ENCODE assay signal across 23 cellular contexts in the genomic region with DNA sequence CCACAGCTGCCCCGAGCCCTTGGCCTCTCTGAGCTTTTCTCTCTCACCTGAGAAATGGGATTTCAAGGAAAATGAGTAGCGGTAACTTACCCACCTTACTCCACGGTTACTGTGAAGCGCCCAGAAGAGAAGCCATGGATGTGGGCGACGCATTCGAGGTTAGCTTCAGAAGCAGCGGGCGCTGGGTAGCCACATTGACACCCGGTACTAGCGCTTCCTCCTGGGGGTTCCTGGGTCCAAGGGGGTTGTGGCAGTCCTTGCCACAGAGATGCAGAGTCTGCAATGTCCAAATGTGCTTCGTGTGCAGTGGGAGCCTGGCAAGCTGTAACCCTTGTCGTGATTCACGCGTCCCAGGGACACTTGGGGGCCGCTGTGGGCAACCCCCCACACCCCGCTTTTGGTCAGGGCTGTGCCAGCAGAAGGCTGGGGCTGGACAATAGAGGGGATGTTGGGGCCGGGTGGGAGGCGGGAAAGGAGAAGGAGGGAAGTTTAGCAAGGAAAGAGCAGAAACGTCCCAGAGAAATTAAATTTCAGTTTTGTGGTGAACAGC. TPM values are rescaled to one million over a fixed set of nuclear protein-coding genes. Genes with fewer than 3 reads are reported as not detected.
DNase-seq lines count a peak whose midpoint lies in the region; ATAC-seq and TF ChIP-seq lines count a peak whose summit lies in the region.
"Had no signal": no experiment of that assay in that cellular context is flagged by ENCODE, and none has a peak within 500 bp of the region (broad histone marks: within the 10 kb centered on the region; RNA-seq: fewer than 3 reads in every experiment).

No MANE protein-coding gene starts in this region.

- no peak for DNase-seq in activated CD4-positive, alpha-beta T cell treated with anti-CD3 and anti-CD28 coated beads for 36 hours
- DNase-seq in activated CD4-positive, alpha-beta T cell treated with anti-CD3 and anti-CD28 coated beads for 4 hours: no peak
- DNase-seq in activated T-helper 1 cell treated with anti-CD3 and anti-CD28 coated beads, Interleukin-12 subunit alpha, Interleukin-12 subunit beta, Interleukin-2, Interleukin-4 antibody, amounts not matched to agents 30 ng/mL and 10 ng/mL and 1 ng/mL, durations not matched to agents 14 hours and 24 hours and 36 hours (ENCODE audit: low spot score): no peak
- peak; percentile 44 for DNase-seq in osteoblast (ENCODE audit: insufficient read length, low spot score, missing footprints)
- no peak for DNase-seq in lower leg skin (ENCODE audit: low spot score in 2 of 2)
- no peak for DNase-seq in CD4-positive, alpha-beta memory T cell
- DNase-seq: 8988T, C1 segment of cervical spinal cord, DMS53, GDM1, GOT3, NCI-H1417, NCI-H1694 treated with DMSO at 0.1 percent for 48 hours, NCI-H2081 treated with DMSO at 0.1 percent for 48 hours, NCI-H2171 treated with DMSO at 0.1 percent for 48 hours, NCI-H524 treated with DMSO at 0.1 percent for 48 hours, NCI-H82 had no signal

- H3K27ac Mint-ChIP-seq in activated CD4-positive, alpha-beta T cell treated with anti-CD3 and anti-CD28 coated beads for 36 hours: peak overlapping the region; percentile 24
- H3K27ac Mint-ChIP-seq in activated T-helper 1 cell treated with anti-CD3 and anti-CD28 coated beads, Interleukin-12 subunit alpha, Interleukin-12 subunit beta, Interleukin-2, Interleukin-4 antibody, amounts not matched to agents 30 ng/mL and 10 ng/mL and 1 ng/mL, durations not matched to agents 14 hours and 24 hours and 36 hours: peak overlapping the region; percentile 82
- no peak overlapping the region for H3K27ac Mint-ChIP-seq in CD4-positive, alpha-beta memory T cell

- H4K20me1 ChIP-seq in BLaER1 treated with 17β-estradiol and CSF1 and Interleukin-3, amounts not matched to agents 10 nM and 100 nM: no peaks in the 10 kb centered on the region
- H4K20me1 ChIP-seq in osteoblast (ENCODE audit: insufficient read depth, low read length): no peaks in the 10 kb centered on the region

- WGBS in lower leg skin, 2 donors: 89 to 92% methylated on average over 20 of the region's 20 CpGs

- CTCF ChIA-PET in activated CD4-positive, alpha-beta T cell treated with anti-CD3 and anti-CD28 coated beads for 36 hours (lab: Charles Lee): interaction anchor here (0.6 to 1.9 kb wide), 10 partner anchors 9 to 171 kb away, joined by 3 to 8 read pairs (median 4); partner anchors contain the start of gene FURIN
- CTCF ChIA-PET in CD4-positive, alpha-beta memory T cell (lab: Charles Lee; ENCODE audit: partially characterized antibody): interaction anchor here (0.8 kb wide), 1 partner anchor 13 kb away, joined by 4 read pairs; no protein-coding TSS in a partner anchor

- H2AFZ ChIP-seq in osteoblast (ENCODE audit: low read length): no peak overlapping the region

- no peak for TF ChIP-seq POLR2A in lower leg skin (IDR thresholded peaks at IDR 0.05)

- peak overlapping the region in 8 of 11 experiments; percentile 2 to 97 (median 16); a peak in 9 of 22 replicates for H3K4me2 ChIP-seq in BLaER1 treated with 17β-estradiol and CSF1 and Interleukin-3, amounts not matched to agents 10 nM and 100 nM
- H3K4me2 ChIP-seq in osteoblast (ENCODE audit: insufficient read depth, low read length): no peak overlapping the region

- H3K9me3 ChIP-seq in BLaER1 treated with 17β-estradiol and CSF1 and Interleukin-3, amounts not matched to agents 10 nM and 100 nM (replicated peaks in 1 of 11): peaks cover 0 to 13% (median 7%) of the 10 kb centered on the region in 11 experiments; a peak in 8 of 22 replicates
- H3K9me3 ChIP-seq in osteoblast (ENCODE audit: low read depth, low read length): no peaks in the 10 kb centered on the region
- no peaks in the 10 kb centered on the region for H3K9me3 ChIP-seq in CD4-positive, alpha-beta memory T cell (ENCODE audit: control insufficient read depth in 1 of 2, low read length in 2 of 2)

- H3K36me3 Mint-ChIP-seq in activated CD4-positive, alpha-beta T cell treated with anti-CD3 and anti-CD28 coated beads for 36 hours (ENCODE audit: low read depth): peaks cover 12% of the 10 kb centered on the region
- H3K36me3 Mint-ChIP-seq in activated T-helper 1 cell treated with anti-CD3 and anti-CD28 coated beads, Interleukin-12 subunit alpha, Interleukin-12 subunit beta, Interleukin-2, Interleukin-4 antibody, amounts not matched to agents 30 ng/mL and 10 ng/mL and 1 ng/mL, durations not matched to agents 14 hours and 24 hours and 36 hours (ENCODE audit: low read depth): peaks cover 36% of the 10 kb centered on the region
- no peaks in the 10 kb centered on the region for H3K36me3 Mint-ChIP-seq in CD4-positive, alpha-beta memory T cell
- H3K36me3 Mint-ChIP-seq: IgD-negative memory B cell had no signal

- peaks cover 41 to 81% (median 62%) of the 10 kb centered on the region in 10 experiments for H3K4me1 ChIP-seq in BLaER1 treated with 17β-estradiol and CSF1 and Interleukin-3, amounts not matched to agents 10 nM and 100 nM
- no peaks in the 10 kb centered on the region for H3K4me1 ChIP-seq in osteoblast (ENCODE audit: insufficient read depth, low read length)
- H3K4me1 ChIP-seq in CD4-positive, alpha-beta memory T cell (ENCODE audit: insufficient read depth, low read length): peaks cover 19% of the 10 kb centered on the region

- H3K9me3 Mint-ChIP-seq in activated CD4-positive, alpha-beta T cell treated with anti-CD3 and anti-CD28 coated beads for 36 hours (ENCODE audit: low read depth): peaks cover 3% of the 10 kb centered on the region
- no peaks in the 10 kb centered on the region for H3K9me3 Mint-ChIP-seq in activated T-helper 1 cell treated with anti-CD3 and anti-CD28 coated beads, Interleukin-12 subunit alpha, Interleukin-12 subunit beta, Interleukin-2, Interleukin-4 antibody, amounts not matched to agents 30 ng/mL and 10 ng/mL and 1 ng/mL, durations not matched to agents 14 hours and 24 hours and 36 hours
- H3K9me3 Mint-ChIP-seq in CD4-positive, alpha-beta memory T cell: peaks cover 0 to 3% (median 0%) of the 10 kb centered on the region in 8 donors
- H3K9me3 Mint-ChIP-seq: IgD-negative memory B cell had no signal

- peaks cover 36% of the 10 kb centered on the region for H3K4me1 Mint-ChIP-seq in activated CD4-positive, alpha-beta T cell treated with anti-CD3 and anti-CD28 coated beads for 36 hours
- H3K4me1 Mint-ChIP-seq in activated T-helper 1 cell treated with anti-CD3 and anti-CD28 coated beads, Interleukin-12 subunit alpha, Interleukin-12 subunit beta, Interleukin-2, Interleukin-4 antibody, amounts not matched to agents 30 ng/mL and 10 ng/mL and 1 ng/mL, durations not matched to agents 14 hours and 24 hours and 36 hours (ENCODE audit: low read depth): peaks cover 68% of the 10 kb centered on the region
- H3K4me1 Mint-ChIP-seq in CD4-positive, alpha-beta memory T cell: peaks cover 9 to 21% (median 13%) of the 10 kb centered on the region in 4 donors

- no peak overlapping the region; a peak in 3 of 22 replicates for H3K27ac ChIP-seq in BLaER1 treated with 17β-estradiol and CSF1 and Interleukin-3, amounts not matched to agents 10 nM and 100 nM
- H3K27ac ChIP-seq in osteoblast (ENCODE audit: low read depth, low read length): no peak overlapping the region
- no peak overlapping the region for H3K27ac ChIP-seq in CD4-positive, alpha-beta memory T cell (ENCODE audit: low read depth, low read length)

- no peak for ATAC-seq in activated CD4-positive, alpha-beta T cell treated with anti-CD3 and anti-CD28 coated beads for 36 hours
- no peak for ATAC-seq in GM19455 (IDR thresholded peaks at IDR 0.05; ENCODE audit: unreplicated experiment)
- ATAC-seq: HCT116, Panc1 had no signal

- H3K4me3 Mint-ChIP-seq in activated CD4-positive, alpha-beta T cell treated with anti-CD3 and anti-CD28 coated beads for 36 hours: peak overlapping the region; percentile 50
- peak overlapping the region; percentile 72 for H3K4me3 Mint-ChIP-seq in activated T-helper 1 cell treated with anti-CD3 and anti-CD28 coated beads, Interleukin-12 subunit alpha, Interleukin-12 subunit beta, Interleukin-2, Interleukin-4 antibody, amounts not matched to agents 30 ng/mL and 10 ng/mL and 1 ng/mL, durations not matched to agents 14 hours and 24 hours and 36 hours
- no peak overlapping the region for H3K4me3 Mint-ChIP-seq in CD4-positive, alpha-beta memory T cell
- H3K4me3 Mint-ChIP-seq: IgD-negative memory B cell had no signal

- H3K4me3 ChIP-seq in BLaER1 treated with 17β-estradiol and CSF1 and Interleukin-3, amounts not matched to agents 10 nM and 100 nM: no peak overlapping the region
- H3K4me3 ChIP-seq in osteoblast (ENCODE audit: insufficient read depth, low read length) (no peak overlapping the region), lower leg skin (ENCODE audit: low read depth, poor library complexity, severe bottlenecking) (no peak overlapping the region)
- no peak overlapping the region for H3K4me3 ChIP-seq in CD4-positive, alpha-beta memory T cell (ENCODE audit: low read length in 2 of 2)

- no peaks in the 10 kb centered on the region for H3K36me3 ChIP-seq in BLaER1 treated with 17β-estradiol and CSF1 and Interleukin-3, amounts not matched to agents 10 nM and 100 nM
- no peaks in the 10 kb centered on the region for H3K36me3 ChIP-seq in osteoblast (ENCODE audit: insufficient read depth, low read length)
- no peaks in the 10 kb centered on the region for H3K36me3 ChIP-seq in CD4-positive, alpha-beta memory T cell (ENCODE audit: insufficient read depth, low read length)

- H3K27me3 ChIP-seq in BLaER1 treated with 17β-estradiol and CSF1 and Interleukin-3, amounts not matched to agents 10 nM and 100 nM: no peaks in the 10 kb centered on the region
- H3K27me3 ChIP-seq in osteoblast (ENCODE audit: insufficient read depth, low read length): no peaks in the 10 kb centered on the region
- no peaks in the 10 kb centered on the region for H3K27me3 ChIP-seq in CD4-positive, alpha-beta memory T cell (ENCODE audit: insufficient read depth, low read length)

- H3K9ac ChIP-seq in BLaER1 treated with 17β-estradiol and CSF1 and Interleukin-3, amounts not matched to agents 10 nM and 100 nM: peak overlapping the region in 1 of 11 experiments; percentile 1; a peak in 1 of 22 replicates

- POLR2A ChIA-PET in activated CD4-positive, alpha-beta T cell treated with anti-CD3 and anti-CD28 coated beads for 36 hours (lab: Charles Lee): interaction anchor here (0.6 to 1.9 kb wide), 9 partner anchors 12 to 661 kb away, joined by 3 to 6 read pairs (median 3); partner anchors contain the start of genes FURIN and MAN2A2
- POLR2A ChIA-PET in CD4-positive, alpha-beta memory T cell (lab: Charles Lee; ENCODE audit: partially characterized antibody): no interaction called here

- intact Hi-C loops in activated CD4-positive, alpha-beta T cell treated with anti-CD3 and anti-CD28 coated beads for 36 hours (cut with DNase I, micrococcal nuclease): no loop called here
- intact Hi-C loops in activated T-helper 1 cell treated with anti-CD3 and anti-CD28 coated beads, Interleukin-12 subunit alpha, Interleukin-12 subunit beta, Interleukin-2, Interleukin-4 antibody, amounts not matched to agents 30 ng/mL and 10 ng/mL and 1 ng/mL, durations not matched to agents 14 hours and 24 hours and 36 hours (cut with micrococcal nuclease): no loop called here
- intact Hi-C loops in lower leg skin (cut with DNase I; ENCODE audit: low total_unique reads): no loop called here
- intact Hi-C loops in CD4-positive, alpha-beta memory T cell (cut with micrococcal nuclease): no loop called here

- TF ChIP-seq CTCF in osteoblast (IDR thresholded peaks at IDR 0.05; ENCODE audit: extremely low read depth, low read depth, low read length) (no peak), lower leg skin (IDR thresholded peaks at IDR 0.05) (no peak)

- no peaks in the 10 kb centered on the region for H3K27me3 Mint-ChIP-seq in activated CD4-positive, alpha-beta T cell treated with anti-CD3 and anti-CD28 coated beads for 36 hours
- no peaks in the 10 kb centered on the region for H3K27me3 Mint-ChIP-seq in activated T-helper 1 cell treated with anti-CD3 and anti-CD28 coated beads, Interleukin-12 subunit alpha, Interleukin-12 subunit beta, Interleukin-2, Interleukin-4 antibody, amounts not matched to agents 30 ng/mL and 10 ng/mL and 1 ng/mL, durations not matched to agents 14 hours and 24 hours and 36 hours (ENCODE audit: insufficient read depth)
- H3K27me3 Mint-ChIP-seq in CD4-positive, alpha-beta memory T cell: peaks cover 0 to 2% of the 10 kb centered on the region in 2 donors

- no peaks in the 10 kb centered on the region for H3K79me2 ChIP-seq in osteoblast (ENCODE audit: insufficient read depth, low read length)

RNA-seq across cellular contexts. Expression of gene FURIN, which starts 41.4 kb away (rescaled TPM):
- total RNA-seq in activated CD4-positive, alpha-beta T cell treated with anti-CD3 and anti-CD28 coated beads for 36 hours: 100 to 1,000 TPM; 406 to 422 TPM
- total RNA-seq in activated T-helper 1 cell treated with anti-CD3 and anti-CD28 coated beads, Interleukin-12 subunit alpha, Interleukin-12 subunit beta, Interleukin-2, Interleukin-4 antibody, amounts not matched to agents 30 ng/mL and 10 ng/mL and 1 ng/mL, durations not matched to agents 14 hours and 24 hours and 36 hours: 530 and 545 TPM in 2 replicates
- total RNA-seq in osteoblast: 39.1 and 42.7 TPM in 2 replicates
- 100 to 1,000 TPM; 114 to 163 (median 149) TPM for total RNA-seq in lower leg skin
- total RNA-seq in CD4-positive, alpha-beta memory T cell: 10 to 100 TPM; 37.2 to 40.3 TPM
- polyA plus RNA-seq in CD4-positive, alpha-beta memory T cell: 10 to 100 TPM in 1 of 2 donors, 1 to 10 TPM in 1; 1.6 to 11.6 TPM

RNA-seq across cellular contexts. Expression of gene FES, which starts 57.3 kb away (rescaled TPM):
- 10 to 100 TPM; 12.2 to 15.6 TPM for total RNA-seq in activated CD4-positive, alpha-beta T cell treated with anti-CD3 and anti-CD28 coated beads for 36 hours
- total RNA-seq in activated T-helper 1 cell treated with anti-CD3 and anti-CD28 coated beads, Interleukin-12 subunit alpha, Interleukin-12 subunit beta, Interleukin-2, Interleukin-4 antibody, amounts not matched to agents 30 ng/mL and 10 ng/mL and 1 ng/mL, durations not matched to agents 14 hours and 24 hours and 36 hours: 45.4 and 57.1 TPM in 2 replicates
- total RNA-seq in osteoblast (19.2 and 20.3 TPM in 2 replicates), lower leg skin (10 to 100 TPM in 2 of 4 donors, 1 to 10 TPM in 2; 3.6 to 17.9 (median 11.0) TPM)
- 1 to 10 TPM; 2.3 to 3.0 TPM for total RNA-seq in CD4-positive, alpha-beta memory T cell
- not detected for polyA plus RNA-seq in CD4-positive, alpha-beta memory T cell
- total RNA-seq: M059J had no signal

Comparison
In these comparisons a context has a peak if more than half of its experiments do, and no peak if none do; other contexts are left out.
1. H3K27ac Mint-ChIP-seq: peak in activated CD4-positive, alpha-beta T cell treated with anti-CD3 and anti-CD28 coated beads for 36 hours (single experiment) and activated T-helper 1 cell treated with anti-CD3 and anti-CD28 coated beads, Interleukin-12 subunit alpha, Interleukin-12 subunit beta, Interleukin-2, Interleukin-4 antibody, amounts not matched to agents 30 ng/mL and 10 ng/mL and 1 ng/mL, durations not matched to agents 14 hours and 24 hours and 36 hours (single experiment); none in CD4-positive, alpha-beta memory T cell (0 of 7).
2. H3K4me3 Mint-ChIP-seq: peak in activated CD4-positive, alpha-beta T cell treated with anti-CD3 and anti-CD28 coated beads for 36 hours (single experiment) and activated T-helper 1 cell treated with anti-CD3 and anti-CD28 coated beads, Interleukin-12 subunit alpha, Interleukin-12 subunit beta, Interleukin-2, Interleukin-4 antibody, amounts not matched to agents 30 ng/mL and 10 ng/mL and 1 ng/mL, durations not matched to agents 14 hours and 24 hours and 36 hours (single experiment); none in CD4-positive, alpha-beta memory T cell (0 of 8).